ENCODE assay signal across 2 cellular contexts in the genomic region with DNA sequence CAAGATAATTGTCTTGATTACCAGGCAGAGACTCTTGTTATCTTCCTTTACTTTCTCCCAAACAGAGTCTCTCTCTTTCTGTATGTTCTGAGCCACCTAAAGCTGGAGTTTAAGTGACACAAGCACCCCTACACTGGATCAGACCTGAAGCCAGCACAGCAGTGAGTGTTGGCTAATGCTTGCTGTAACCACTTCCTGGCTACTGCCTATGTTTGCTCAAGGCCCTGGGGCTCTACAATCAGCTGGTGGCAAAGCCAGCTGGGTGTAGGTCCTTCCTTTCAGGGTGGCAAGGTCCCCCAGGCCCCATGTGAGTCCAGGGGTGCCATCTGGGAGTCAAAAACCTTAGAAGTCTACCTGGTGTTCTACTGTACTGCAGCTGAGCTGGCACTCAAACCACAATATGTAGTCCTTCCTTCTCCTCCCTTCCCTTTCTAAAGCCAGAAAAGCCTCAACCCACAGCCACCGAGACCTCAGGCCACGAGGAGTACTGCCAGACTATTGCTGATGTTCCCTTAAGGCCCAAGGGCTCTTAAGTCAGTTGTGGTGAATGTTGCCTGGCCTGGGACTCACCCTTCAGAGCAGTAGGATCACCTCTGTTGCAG.
TF ChIP-seq lines count a peak whose summit lies in the region.

No MANE protein-coding gene starts in this region.

TF ChIP-seq in HepG2, 621 proteins besides CTCF, POLR2A, EP300 and RAD21 (continued from another document):
- TF ChIP-seq, protein P1, sequence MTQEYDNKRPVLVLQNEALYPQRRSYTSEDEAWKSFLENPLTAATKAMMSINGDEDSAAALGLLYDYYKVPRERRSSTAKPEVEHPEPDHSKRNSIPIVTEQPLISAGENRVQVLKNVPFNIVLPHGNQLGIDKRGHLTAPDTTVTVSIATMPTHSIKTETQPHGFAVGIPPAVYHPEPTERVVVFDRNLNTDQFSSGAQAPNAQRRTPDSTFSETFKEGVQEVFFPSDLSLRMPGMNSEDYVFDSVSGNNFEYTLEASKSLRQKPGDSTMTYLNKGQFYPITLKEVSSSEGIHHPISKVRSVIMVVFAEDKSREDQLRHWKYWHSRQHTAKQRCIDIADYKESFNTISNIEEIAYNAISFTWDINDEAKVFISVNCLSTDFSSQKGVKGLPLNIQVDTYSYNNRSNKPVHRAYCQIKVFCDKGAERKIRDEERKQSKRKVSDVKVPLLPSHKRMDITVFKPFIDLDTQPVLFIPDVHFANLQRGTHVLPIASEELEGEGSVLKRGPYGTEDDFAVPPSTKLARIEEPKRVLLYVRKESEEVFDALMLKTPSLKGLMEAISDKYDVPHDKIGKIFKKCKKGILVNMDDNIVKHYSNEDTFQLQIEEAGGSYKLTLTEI (CRISPR knock-in tag; conservative IDR thresholded peaks at IDR 0.05): no peak
- TF ChIP-seq ZNF678 (CRISPR knock-in tag; IDR thresholded peaks at IDR 0.05): no peak
TF ChIP-seq in HepG2: peak in this region for 0.

TF ChIP-seq in H1, 55 proteins besides CTCF, POLR2A, EP300 and RAD21 (continued from another document):
- TF ChIP-seq FOSL1 (IDR thresholded peaks at IDR 0.05; ENCODE audit: insufficient read depth, low read depth, low read length) (no peak), JUN (IDR thresholded peaks at IDR 0.05; ENCODE audit: low read depth, low read length) (no peak), POU5F1 (IDR thresholded peaks at IDR 0.05; ENCODE audit: low read depth, low read length) (no peak), ZNF274 (IDR thresholded peaks at IDR 0.05; ENCODE audit: borderline replicate concordance, extremely low read depth, low read length) (no peak), RBBP5 (IDR thresholded peaks at IDR 0.05; ENCODE audit: borderline replicate concordance, low read depth, low read length) (no peak), KDM1A (IDR thresholded peaks at IDR 0.05; ENCODE audit: borderline replicate concordance, low read length) (no peak), RNF2 (IDR thresholded peaks at IDR 0.05; ENCODE audit: borderline replicate concordance, low read depth, low read length, missing control alignments, poor library complexity, severe bottlenecking) (no peak), CHD1 (IDR thresholded peaks at IDR 0.05; ENCODE audit: low read depth, low read length) (no peak)
